8 cellular contexts compared by ENCODE assay signal in genomic region chr1:26276432-26276838, GRCh38. TPM values are rescaled to one million over a fixed set of nuclear protein-coding genes. Genes with fewer than 3 reads are reported as not detected.
DNase-seq lines count a peak whose midpoint lies in the region; TF ChIP-seq lines count a peak whose summit lies in the region.

No MANE protein-coding gene starts in this region.

- H3K4me1 ChIP-seq in BLaER1 treated with 17β-estradiol and CSF1 and Interleukin-3, amounts not matched to agents 10 nM and 100 nM: peaks cover 56 to 73% (median 64%) of the 10 kb centered on the region in 10 experiments
- H3K4me1 ChIP-seq in Karpas-422 (ENCODE audit: low read length) (peaks cover 42% of the 10 kb centered on the region), colonic mucosa (peaks cover 21% of the 10 kb centered on the region), neutrophil (ENCODE audit: control insufficient read depth in 1 of 2, insufficient read depth in 1 of 2, low read depth in 1 of 2, low read length in 1 of 2) (peaks cover 64 to 73% of the 10 kb centered on the region in 2 experiments)

- no peaks in the 10 kb centered on the region for H3K9me2 ChIP-seq in Karpas-422 (replicated peaks; ENCODE audit: insufficient read depth, low read length)

- peaks cover 15 to 73% (median 63%) of the 10 kb centered on the region in 11 experiments for H3K36me3 ChIP-seq in BLaER1 treated with 17β-estradiol and CSF1 and Interleukin-3, amounts not matched to agents 10 nM and 100 nM
- H3K36me3 ChIP-seq in Karpas-422 (ENCODE audit: insufficient read depth, low read length): peaks cover 32% of the 10 kb centered on the region; the same call in 1 of the 2 replicates
- H3K36me3 ChIP-seq in colonic mucosa: peaks cover 1% of the 10 kb centered on the region
- peaks cover 14% of the 10 kb centered on the region for H3K36me3 ChIP-seq in neutrophil

- DNase-seq in Karpas-422: peak; percentile 45
- no peak for DNase-seq in colonic mucosa
- DNase-seq in NCI-H2081 (lab: John Stamatoyannopoulos, UW): no peak
- no peak for DNase-seq in AG20443 (ENCODE audit: low spot score)
- no peak for DNase-seq in HPDE6-E6E7 (ENCODE audit: extremely low spot score)
- DNase-seq in NCI-H446 treated with DMSO at 0.1 percent for 48 hours (lab: John Stamatoyannopoulos, UW): no peak

- peak overlapping the region; percentile 34 to 100 (median 98) for H3K4me2 ChIP-seq in BLaER1 treated with 17β-estradiol and CSF1 and Interleukin-3, amounts not matched to agents 10 nM and 100 nM
- no peak overlapping the region for H3K4me2 ChIP-seq in Karpas-422 (ENCODE audit: low read depth, low read length, poor library complexity, severe bottlenecking)

- peaks cover 6 to 15% (median 9%) of the 10 kb centered on the region in 11 experiments; a peak in 17 of 22 replicates for H4K20me1 ChIP-seq in BLaER1 treated with 17β-estradiol and CSF1 and Interleukin-3, amounts not matched to agents 10 nM and 100 nM
- H4K20me1 ChIP-seq in Karpas-422 (ENCODE audit: insufficient read depth, low read depth, low read length): no peaks in the 10 kb centered on the region

- H3K27me3 ChIP-seq in BLaER1 treated with 17β-estradiol and CSF1 and Interleukin-3, amounts not matched to agents 10 nM and 100 nM: no peaks in the 10 kb centered on the region
- H3K27me3 ChIP-seq in Karpas-422 (ENCODE audit: low read length) (no peaks in the 10 kb centered on the region), colonic mucosa (no peaks in the 10 kb centered on the region), neutrophil (no peaks in the 10 kb centered on the region)

- H3K9ac ChIP-seq in BLaER1 treated with 17β-estradiol and CSF1 and Interleukin-3, amounts not matched to agents 10 nM and 100 nM: peak overlapping the region; percentile 18 to 99 (median 97); a peak in 21 of 22 replicates
- H3K9ac ChIP-seq in Karpas-422 (ENCODE audit: low read length): peak overlapping the region; percentile 38; the same call in 1 of the 2 replicates
- peak overlapping the region in 1 of 2 donors; percentile 82 for H3K9ac ChIP-seq in colonic mucosa (ENCODE audit: low read depth in 2 of 2, low read length in 2 of 2)

- H3K79me2 ChIP-seq in Karpas-422 (ENCODE audit: low read length): peaks cover 22% of the 10 kb centered on the region

- peak overlapping the region in 6 of 10 experiments; percentile 11 to 53 (median 38); a peak in 9 of 20 replicates for H3K4me3 ChIP-seq in BLaER1 treated with 17β-estradiol and CSF1 and Interleukin-3, amounts not matched to agents 10 nM and 100 nM
- no peak overlapping the region for H3K4me3 ChIP-seq in Karpas-422 (ENCODE audit: low read length)
- H3K4me3 ChIP-seq in colonic mucosa: no peak overlapping the region
- H3K4me3 ChIP-seq in neutrophil (ENCODE audit: low read depth in 1 of 2, low read length in 1 of 2): no peak overlapping the region

- H2AFZ ChIP-seq in Karpas-422 (ENCODE audit: low read length): no peak overlapping the region

- no peaks in the 10 kb centered on the region for H3K9me3 ChIP-seq in BLaER1 treated with 17β-estradiol and CSF1 and Interleukin-3, amounts not matched to agents 10 nM and 100 nM (replicated peaks in 1 of 11)
- no peaks in the 10 kb centered on the region for H3K9me3 ChIP-seq in Karpas-422 (ENCODE audit: low read length)
- no peaks in the 10 kb centered on the region for H3K9me3 ChIP-seq in colonic mucosa
- no peaks in the 10 kb centered on the region for H3K9me3 ChIP-seq in neutrophil

- TF ChIP-seq CTCF in colonic mucosa (IDR thresholded peaks at IDR 0.05) (no peak), neutrophil (IDR thresholded peaks at IDR 0.05) (no peak)

- intact Hi-C loops in colonic mucosa (cut with DNase I): no loop called here

- H3K27ac ChIP-seq in BLaER1 treated with 17β-estradiol and CSF1 and Interleukin-3, amounts not matched to agents 10 nM and 100 nM: peak overlapping the region; percentile 72 to 99 (median 95); a peak in 21 of 22 replicates
- H3K27ac ChIP-seq in Karpas-422 (ENCODE audit: low read length) (peak overlapping the region; percentile 98), colonic mucosa (peak overlapping the region; percentile 95), neutrophil (peak overlapping the region; percentile 100)

RNA-seq across cellular contexts. Expression of gene SH3BGRL3, which starts 3.5 kb away (rescaled TPM):
- 108 and 143 TPM in 2 replicates for total RNA-seq in Karpas-422 (2014; rRNA removed; shearing (Covaris generic); ENCODE audit: low replicate concordance)
- total RNA-seq in colonic mucosa: 100 to 1,000 TPM; 361 to 478 TPM

RNA-seq across cellular contexts. Expression of gene UBXN11, which starts 30.0 kb away (rescaled TPM):
- total RNA-seq in Karpas-422 (2014; rRNA removed; shearing (Covaris generic); ENCODE audit: low replicate concordance): 20.7 and 56.0 TPM in 2 replicates
- total RNA-seq in colonic mucosa: 10 to 100 TPM in 1 of 2 donors, 1 to 10 TPM in 1; 8.7 to 25.7 TPM

RNA-seq across cellular contexts. Expression of gene CD52, which starts 41.3 kb away (rescaled TPM):
- 614 and 735 TPM in 2 replicates for total RNA-seq in Karpas-422 (2014; rRNA removed; shearing (Covaris generic); ENCODE audit: low replicate concordance)
- total RNA-seq in colonic mucosa: 10 to 100 TPM in 1 of 2 donors, 1 to 10 TPM in 1; 9.4 to 13.1 TPM

RNA-seq across cellular contexts. Expression of gene CEP85, which starts 42.4 kb away (rescaled TPM):
- total RNA-seq in Karpas-422 (2014; rRNA removed; shearing (Covaris generic); ENCODE audit: low replicate concordance): 23.8 and 31.5 TPM in 2 replicates
- 10 to 100 TPM; 10.7 to 18.8 TPM for total RNA-seq in colonic mucosa

Comparison
In these comparisons a context has a peak if more than half of its experiments do, and no peak if none do; other contexts are left out.
1. H3K4me3 ChIP-seq: peak in BLaER1 treated with 17β-estradiol and CSF1 and Interleukin-3, amounts not matched to agents 10 nM and 100 nM (6 of 10); none in Karpas-422 (single experiment), colonic mucosa (single experiment) and neutrophil (0 of 2).
2. RNA of gene CD52, which starts 41.3 kb away (total RNA-seq): 614 to 735 TPM in Karpas-422; 9.4 to 13.1 TPM in colonic mucosa; every median in the first group is over 10 times any median in the second.
3. Peak in every context shown above with its lines, with median percentiles within 50 percentile points of each other: H3K27ac ChIP-seq.